1 cellular context compared by ENCODE assay signal in the genomic region with DNA sequence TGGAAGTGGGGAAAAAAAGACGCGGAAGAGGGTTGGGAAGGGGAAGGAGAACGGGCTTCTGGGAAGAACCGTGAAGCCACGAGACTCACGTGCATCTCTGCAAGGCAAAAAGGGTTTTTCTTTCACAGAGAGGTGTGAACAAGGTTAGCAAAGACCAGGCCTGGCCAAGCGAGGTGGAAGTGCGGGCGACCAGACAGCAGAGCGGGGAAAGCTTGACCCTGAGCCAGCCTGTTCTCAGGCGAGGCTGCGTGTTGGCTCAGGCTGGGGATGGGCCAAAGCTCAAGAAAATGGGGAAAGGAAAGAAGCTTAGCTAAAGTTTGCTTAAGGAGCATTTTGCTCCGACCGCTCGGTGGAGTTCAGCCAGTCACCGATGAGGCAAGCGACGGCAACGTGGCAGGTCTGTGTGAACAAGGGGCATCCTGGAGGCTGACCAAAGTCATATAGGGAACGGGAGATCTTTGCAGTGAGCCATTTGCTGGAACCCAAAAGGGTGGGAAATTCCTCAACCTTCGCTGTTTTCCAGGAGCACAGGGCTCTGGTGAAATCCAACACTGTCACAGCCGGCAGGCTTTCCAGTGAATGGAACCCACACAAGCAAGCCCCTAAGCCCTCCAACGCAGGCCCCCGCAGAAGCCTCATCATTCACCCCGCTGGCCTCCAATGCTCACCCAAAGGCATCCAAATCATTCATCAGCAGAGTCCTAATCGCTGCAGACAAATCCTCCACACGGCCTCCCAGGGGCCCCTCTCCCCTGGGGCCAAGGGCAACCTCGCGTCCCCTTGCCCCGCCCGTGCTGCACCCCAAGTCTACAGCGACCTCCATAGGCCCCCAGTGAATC.
TF ChIP-seq lines count a peak whose summit lies in the region.

No MANE protein-coding gene starts in this region.

TF ChIP-seq in K562, 482 proteins besides CTCF, POLR2A, EP300 and RAD21 (continued from another document):
- TF ChIP-seq, protein P1, sequence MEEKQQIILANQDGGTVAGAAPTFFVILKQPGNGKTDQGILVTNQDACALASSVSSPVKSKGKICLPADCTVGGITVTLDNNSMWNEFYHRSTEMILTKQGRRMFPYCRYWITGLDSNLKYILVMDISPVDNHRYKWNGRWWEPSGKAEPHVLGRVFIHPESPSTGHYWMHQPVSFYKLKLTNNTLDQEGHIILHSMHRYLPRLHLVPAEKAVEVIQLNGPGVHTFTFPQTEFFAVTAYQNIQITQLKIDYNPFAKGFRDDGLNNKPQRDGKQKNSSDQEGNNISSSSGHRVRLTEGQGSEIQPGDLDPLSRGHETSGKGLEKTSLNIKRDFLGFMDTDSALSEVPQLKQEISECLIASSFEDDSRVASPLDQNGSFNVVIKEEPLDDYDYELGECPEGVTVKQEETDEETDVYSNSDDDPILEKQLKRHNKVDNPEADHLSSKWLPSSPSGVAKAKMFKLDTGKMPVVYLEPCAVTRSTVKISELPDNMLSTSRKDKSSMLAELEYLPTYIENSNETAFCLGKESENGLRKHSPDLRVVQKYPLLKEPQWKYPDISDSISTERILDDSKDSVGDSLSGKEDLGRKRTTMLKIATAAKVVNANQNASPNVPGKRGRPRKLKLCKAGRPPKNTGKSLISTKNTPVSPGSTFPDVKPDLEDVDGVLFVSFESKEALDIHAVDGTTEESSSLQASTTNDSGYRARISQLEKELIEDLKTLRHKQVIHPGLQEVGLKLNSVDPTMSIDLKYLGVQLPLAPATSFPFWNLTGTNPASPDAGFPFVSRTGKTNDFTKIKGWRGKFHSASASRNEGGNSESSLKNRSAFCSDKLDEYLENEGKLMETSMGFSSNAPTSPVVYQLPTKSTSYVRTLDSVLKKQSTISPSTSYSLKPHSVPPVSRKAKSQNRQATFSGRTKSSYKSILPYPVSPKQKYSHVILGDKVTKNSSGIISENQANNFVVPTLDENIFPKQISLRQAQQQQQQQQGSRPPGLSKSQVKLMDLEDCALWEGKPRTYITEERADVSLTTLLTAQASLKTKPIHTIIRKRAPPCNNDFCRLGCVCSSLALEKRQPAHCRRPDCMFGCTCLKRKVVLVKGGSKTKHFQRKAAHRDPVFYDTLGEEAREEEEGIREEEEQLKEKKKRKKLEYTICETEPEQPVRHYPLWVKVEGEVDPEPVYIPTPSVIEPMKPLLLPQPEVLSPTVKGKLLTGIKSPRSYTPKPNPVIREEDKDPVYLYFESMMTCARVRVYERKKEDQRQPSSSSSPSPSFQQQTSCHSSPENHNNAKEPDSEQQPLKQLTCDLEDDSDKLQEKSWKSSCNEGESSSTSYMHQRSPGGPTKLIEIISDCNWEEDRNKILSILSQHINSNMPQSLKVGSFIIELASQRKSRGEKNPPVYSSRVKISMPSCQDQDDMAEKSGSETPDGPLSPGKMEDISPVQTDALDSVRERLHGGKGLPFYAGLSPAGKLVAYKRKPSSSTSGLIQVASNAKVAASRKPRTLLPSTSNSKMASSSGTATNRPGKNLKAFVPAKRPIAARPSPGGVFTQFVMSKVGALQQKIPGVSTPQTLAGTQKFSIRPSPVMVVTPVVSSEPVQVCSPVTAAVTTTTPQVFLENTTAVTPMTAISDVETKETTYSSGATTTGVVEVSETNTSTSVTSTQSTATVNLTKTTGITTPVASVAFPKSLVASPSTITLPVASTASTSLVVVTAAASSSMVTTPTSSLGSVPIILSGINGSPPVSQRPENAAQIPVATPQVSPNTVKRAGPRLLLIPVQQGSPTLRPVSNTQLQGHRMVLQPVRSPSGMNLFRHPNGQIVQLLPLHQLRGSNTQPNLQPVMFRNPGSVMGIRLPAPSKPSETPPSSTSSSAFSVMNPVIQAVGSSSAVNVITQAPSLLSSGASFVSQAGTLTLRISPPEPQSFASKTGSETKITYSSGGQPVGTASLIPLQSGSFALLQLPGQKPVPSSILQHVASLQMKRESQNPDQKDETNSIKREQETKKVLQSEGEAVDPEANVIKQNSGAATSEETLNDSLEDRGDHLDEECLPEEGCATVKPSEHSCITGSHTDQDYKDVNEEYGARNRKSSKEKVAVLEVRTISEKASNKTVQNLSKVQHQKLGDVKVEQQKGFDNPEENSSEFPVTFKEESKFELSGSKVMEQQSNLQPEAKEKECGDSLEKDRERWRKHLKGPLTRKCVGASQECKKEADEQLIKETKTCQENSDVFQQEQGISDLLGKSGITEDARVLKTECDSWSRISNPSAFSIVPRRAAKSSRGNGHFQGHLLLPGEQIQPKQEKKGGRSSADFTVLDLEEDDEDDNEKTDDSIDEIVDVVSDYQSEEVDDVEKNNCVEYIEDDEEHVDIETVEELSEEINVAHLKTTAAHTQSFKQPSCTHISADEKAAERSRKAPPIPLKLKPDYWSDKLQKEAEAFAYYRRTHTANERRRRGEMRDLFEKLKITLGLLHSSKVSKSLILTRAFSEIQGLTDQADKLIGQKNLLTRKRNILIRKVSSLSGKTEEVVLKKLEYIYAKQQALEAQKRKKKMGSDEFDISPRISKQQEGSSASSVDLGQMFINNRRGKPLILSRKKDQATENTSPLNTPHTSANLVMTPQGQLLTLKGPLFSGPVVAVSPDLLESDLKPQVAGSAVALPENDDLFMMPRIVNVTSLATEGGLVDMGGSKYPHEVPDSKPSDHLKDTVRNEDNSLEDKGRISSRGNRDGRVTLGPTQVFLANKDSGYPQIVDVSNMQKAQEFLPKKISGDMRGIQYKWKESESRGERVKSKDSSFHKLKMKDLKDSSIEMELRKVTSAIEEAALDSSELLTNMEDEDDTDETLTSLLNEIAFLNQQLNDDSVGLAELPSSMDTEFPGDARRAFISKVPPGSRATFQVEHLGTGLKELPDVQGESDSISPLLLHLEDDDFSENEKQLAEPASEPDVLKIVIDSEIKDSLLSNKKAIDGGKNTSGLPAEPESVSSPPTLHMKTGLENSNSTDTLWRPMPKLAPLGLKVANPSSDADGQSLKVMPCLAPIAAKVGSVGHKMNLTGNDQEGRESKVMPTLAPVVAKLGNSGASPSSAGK (IDR thresholded peaks at IDR 0.05): 0 out of 2 replicates have a peak, but pooled peaks have one; percentile 25
TF ChIP-seq in K562: peak in this region for 3.
